8 cellular contexts compared by ENCODE assay signal in genomic region chr6:111605100-111605748, GRCh38. TPM values are rescaled to one million over a fixed set of nuclear protein-coding genes. Genes with fewer than 3 reads are reported as not detected.
DNase-seq lines count a peak whose midpoint lies in the region; ATAC-seq and TF ChIP-seq lines count a peak whose summit lies in the region.

No MANE protein-coding gene starts in this region.

- ATAC-seq in GM19023 (IDR thresholded peaks at IDR 0.05; ENCODE audit: unreplicated experiment) (peak; percentile 49), HG03108 (IDR thresholded peaks at IDR 0.05; ENCODE audit: unreplicated experiment) (peak; percentile 26), body of pancreas (peak; percentile 55)

- H3K9ac ChIP-seq in iPS-18a (ENCODE audit: low read length) = peak overlapping the region; percentile 52

- TF ChIP-seq POLR2A in body of pancreas (IDR thresholded peaks at IDR 0.05) = no peak
- TF ChIP-seq POLR2A in sigmoid colon (IDR thresholded peaks at IDR 0.05) = peak in 1 of 2 donors; percentile 21

- intact Hi-C loops in body of pancreas (cut with DNase I) (no loop called here), sigmoid colon (cut with DNase I) (loop anchor here (1.0 to 10.0 kb wide), 4 partner anchors 58 to 620 kb away; partner anchors contain the start of gene REV3L)

- H3K4me3 ChIP-seq in BJ (ENCODE audit: low read depth, low read length) (peak overlapping the region; percentile 57), body of pancreas (peak overlapping the region; percentile 30 to 31), iPS-18a (ENCODE audit: low read length) (peak overlapping the region; percentile 76), sigmoid colon (peak overlapping the region; percentile 46 to 59 (median 54))

- H3K4me1 ChIP-seq in body of pancreas (peaks cover 49% of the 10 kb centered on the region), iPS-18a (ENCODE audit: control insufficient read depth, low read depth, low read length) (peaks cover 28% of the 10 kb centered on the region), sigmoid colon (peaks cover 0 to 70% (median 62%) of the 10 kb centered on the region in 4 donors)

- H3K36me3 ChIP-seq in BJ (ENCODE audit: control insufficient read depth, insufficient read depth, low read length) (no peaks in the 10 kb centered on the region), body of pancreas (replicated peaks in 1 of 2; ENCODE audit: insufficient read depth in 1 of 2, low read depth in 2 of 2) (no peaks in the 10 kb centered on the region), iPS-18a (ENCODE audit: control insufficient read depth, low read depth, low read length) (no peaks in the 10 kb centered on the region), sigmoid colon (no peaks in the 10 kb centered on the region)

- peak in 3 of 4 donors; percentile 48 to 68 (median 54) for TF ChIP-seq EP300 in sigmoid colon (IDR thresholded peaks at IDR 0.05)

- H3K27me3 ChIP-seq in BJ (ENCODE audit: control insufficient read depth, insufficient read depth, low read length) (no peaks in the 10 kb centered on the region), body of pancreas (no peaks in the 10 kb centered on the region), iPS-18a (ENCODE audit: control insufficient read depth, insufficient read depth, low read length) (no peaks in the 10 kb centered on the region), sigmoid colon (no peaks in the 10 kb centered on the region)

- WGBS in body of pancreas, 2 donors = 0% methylated on average over 13 to 18 of the region's 18 CpGs
- WGBS in sigmoid colon, 2 donors = 2% methylated on average over 18 of the region's 18 CpGs

- DNase-seq in BJ (ENCODE audit: low read depth) (peak; percentile 77), RWPE1 (ENCODE audit: low spot score) (peak; percentile 28), body of pancreas (peak; percentile 50 to 71 (median 62)), sigmoid colon (peak; percentile 92), GM19240 (ENCODE audit: insufficient read length, low spot score) (no peak)

- H3K27ac ChIP-seq in RWPE1 = peak overlapping the region; percentile 99
- peak overlapping the region; percentile 81 to 97 (median 92) for H3K27ac ChIP-seq in body of pancreas
- H3K27ac ChIP-seq in iPS-18a (ENCODE audit: low read length) = no peak overlapping the region
- peak overlapping the region; percentile 94 to 98 (median 96) for H3K27ac ChIP-seq in sigmoid colon

- no peaks in the 10 kb centered on the region for H3K9me3 ChIP-seq in body of pancreas
- H3K9me3 ChIP-seq in iPS-18a (ENCODE audit: control insufficient read depth, low read depth, low read length) = no peaks in the 10 kb centered on the region
- H3K9me3 ChIP-seq in sigmoid colon = no peaks in the 10 kb centered on the region

- CTCF ChIA-PET in BJ (lab: Yijun Ruan, JAX) (interaction anchor here (0.6 to 2.8 kb wide), 9 partner anchors 20 to 438 kb away, joined by 3 to 14 read pairs (median 3); a partner anchor contains a TSS), RWPE1 (lab: Yijun Ruan, JAX) (interaction anchor here (0.7 kb wide), 1 partner anchor 1604 kb away, joined by 3 read pairs; no protein-coding TSS in a partner anchor)

- TF ChIP-seq CTCF in BJ (IDR thresholded peaks at IDR 0.05; ENCODE audit: insufficient read depth, low read depth, low read length) (no peak), RWPE1 (conservative IDR thresholded peaks at IDR 0.05; ENCODE audit: low read depth) (no peak), body of pancreas (IDR thresholded peaks at IDR 0.05) (no peak), sigmoid colon (IDR thresholded peaks at IDR 0.05) (no peak)

- POLR2A ChIA-PET in BJ (lab: Charles Lee) (interaction anchor here (1.3 kb wide), 1 partner anchor 122 kb away, joined by 6 read pairs; the partner anchor contains the start of gene REV3L), RWPE1 (lab: Yijun Ruan, JAX; ENCODE audit: low non-redundant PET) (no interaction called here)

RNA-seq across cellular contexts. Expression of gene TRAF3IP2, which starts 0.5 kb away (rescaled TPM):
- polyA plus RNA-seq in BJ (2011; rRNA removed) (33.1 and 52.4 TPM in 2 replicates), sigmoid colon (10 to 100 TPM; 39.2 to 58.5 (median 48.0) TPM)
- polyA minus RNA-seq in BJ (2011; rRNA and poly(A)+ RNA removed) = 29.3 and 43.2 TPM in 2 replicates
- total RNA-seq in body of pancreas (10 to 100 TPM; 15.8 to 29.0 TPM), sigmoid colon (10 to 100 TPM; 15.8 to 21.4 (median 17.3) TPM)
